32 cellular contexts compared by ENCODE assay signal in genomic region chr13:94462670-94463069, GRCh38. TPM values are rescaled to one million over a fixed set of nuclear protein-coding genes. Genes with fewer than 3 reads are reported as not detected.
"Had no signal": no experiment of that assay in that cellular context is flagged by ENCODE, and none has a peak within 500 bp of the region (broad histone marks: within the 10 kb centered on the region; RNA-seq: fewer than 3 reads in every experiment).

No MANE protein-coding gene starts in this region.

- ATAC-seq: natural killer cell; psoas muscle; right cardiac atrium; sciatic nerve; stimulated activated memory B cell treated with anti-CD40 and anti-IgM and Interleukin-4, amounts not matched to agents 10 μg/mL and 1 μg/mL and 100 μg/mL, for 72 hours; stimulated activated naive CD8-positive, alpha-beta T cell treated with anti-CD3 and anti-CD28 coated beads, Interleukin-15, amount 100 ng/mL, for 72 hours; stimulated activated naive CD8-positive, alpha-beta T cell treated with anti-CD3 and anti-CD28 coated beads, Interleukin-15, Interleukin-2, amounts not matched to agents 100 U/mL and 50 U/mL, for 24 hours had no signal

- DNase-seq: natural killer cell; occipital lobe; ovary; posterior cingulate gyrus; psoas muscle; right cardiac atrium; spleen; stimulated activated CD4-positive, alpha-beta T cell treated with anti-CD3 and anti-CD28 coated beads, Interleukin-12 subunit alpha, Interleukin-12 subunit beta, amount 100 ng/mL, for 4 hours; stimulated activated CD4-positive, alpha-beta T cell treated with anti-CD3 and anti-CD28 coated beads, Interleukin-1b, Interleukin-23, amount 100 ng/mL, for 48 hours; stimulated activated CD4-positive, alpha-beta T cell treated with anti-CD3 and anti-CD28 coated beads, Interleukin-4, amount 100 ng/mL, for 1 hour; stimulated activated CD4-positive, alpha-beta T cell treated with anti-CD3 and anti-CD28 coated beads, Interleukin-4, amount 100 ng/mL, for 4 hours; stimulated activated CD8-positive, alpha-beta memory T cell treated with anti-CD3 and anti-CD28 coated beads, Interleukin-4, amount 100 ng/mL, for 48 hours; stimulated activated naive CD4-positive, alpha-beta T cell; stimulated activated naive CD8-positive, alpha-beta T cell treated with anti-CD3 and anti-CD28 coated beads, Interleukin-15, amount 100 ng/mL, for 72 hours; stimulated activated naive CD8-positive, alpha-beta T cell treated with anti-CD3 and anti-CD28 coated beads, Interleukin-15, Interleukin-2, amounts not matched to agents 100 U/mL and 50 U/mL, for 24 hours; substantia nigra; testis; tibial artery; transverse colon; upper lobe of left lung had no signal

- H3K4me1 ChIP-seq: neural progenitor cell, parathyroid adenoma, psoas muscle, spleen, suprapubic skin, testis, tibial artery, transverse colon, upper lobe of left lung, vagina had no signal

- H3K4me2 ChIP-seq: neural progenitor cell, smooth muscle cell had no signal

- H3K4me1 Mint-ChIP-seq: natural killer cell; nephron; neural progenitor cell; stimulated activated memory B cell treated with anti-CD40 and anti-IgM and Interleukin-4, amounts not matched to agents 10 μg/mL and 1 μg/mL and 100 μg/mL, for 72 hours; stimulated activated naive CD8-positive, alpha-beta T cell treated with anti-CD3 and anti-CD28 coated beads, Interleukin-15, amount 100 ng/mL, for 72 hours had no signal

- H3K4me3 ChIP-seq: neural progenitor cell, ovary, psoas muscle, skin epidermis, smooth muscle cell, spleen, suprapubic skin, testis, tibial artery, transverse colon, upper lobe of left lung, vagina had no signal

- H3K36me3 Mint-ChIP-seq: natural killer cell; neural progenitor cell; stimulated activated memory B cell treated with anti-CD40 and anti-IgM and Interleukin-4, amounts not matched to agents 10 μg/mL and 1 μg/mL and 100 μg/mL, for 72 hours had no signal

- H2AFZ ChIP-seq: neural progenitor cell, parathyroid adenoma had no signal

- H3K27ac Mint-ChIP-seq: natural killer cell; nephron; neural progenitor cell; progenitor cell of endocrine pancreas; stimulated activated memory B cell treated with anti-CD40 and anti-IgM and Interleukin-4, amounts not matched to agents 10 μg/mL and 1 μg/mL and 100 μg/mL, for 72 hours; stimulated activated naive CD8-positive, alpha-beta T cell treated with anti-CD3 and anti-CD28 coated beads, Interleukin-15, amount 100 ng/mL, for 72 hours had no signal

- H3K9me3 Mint-ChIP-seq: natural killer cell; nephron; neural progenitor cell; stimulated activated memory B cell treated with anti-CD40 and anti-IgM and Interleukin-4, amounts not matched to agents 10 μg/mL and 1 μg/mL and 100 μg/mL, for 72 hours; stimulated activated naive CD8-positive, alpha-beta T cell treated with anti-CD3 and anti-CD28 coated beads, Interleukin-15, amount 100 ng/mL, for 72 hours had no signal

- H3K27me3 ChIP-seq: neural progenitor cell, ovary, spleen, suprapubic skin, testis, tibial artery, transverse colon, upper lobe of left lung, vagina had no signal

- H3K9me3 ChIP-seq: ovary, psoas muscle, spleen, suprapubic skin, testis, tibial artery, transverse colon, upper lobe of left lung, vagina had no signal

- H3K9ac ChIP-seq: neural progenitor cell, parathyroid adenoma had no signal

- FAIRE-seq: urothelium cell line had no signal

- H3K36me3 ChIP-seq: neural progenitor cell, ovary, spleen, suprapubic skin, tibial artery, transverse colon, upper lobe of left lung, vagina had no signal

- H3K4me3 Mint-ChIP-seq: natural killer cell; nephron; neural progenitor cell; stimulated activated memory B cell treated with anti-CD40 and anti-IgM and Interleukin-4, amounts not matched to agents 10 μg/mL and 1 μg/mL and 100 μg/mL, for 72 hours; stimulated activated naive CD8-positive, alpha-beta T cell treated with anti-CD3 and anti-CD28 coated beads, Interleukin-15, amount 100 ng/mL, for 72 hours had no signal

- H3K27ac ChIP-seq: neural progenitor cell, ovary, parathyroid adenoma, psoas muscle, skin epidermis, spleen, suprapubic skin, testis, tibial artery, transverse colon, upper lobe of left lung, vagina had no signal

- H3K27me3 Mint-ChIP-seq: progenitor cell of endocrine pancreas; stimulated activated naive CD8-positive, alpha-beta T cell treated with anti-CD3 and anti-CD28 coated beads, Interleukin-15, amount 100 ng/mL, for 72 hours had no signal

- H3K79me2 ChIP-seq: parathyroid adenoma had no signal

RNA-seq across cellular contexts. Expression of gene DCT, which starts 16.8 kb away (rescaled TPM):
- total RNA-seq: progenitor cell of endocrine pancreas, transverse colon, vagina had no signal
- polyA plus RNA-seq: neural cell had no signal
